Comparison of ENCODE assay signal across 1 cellular context in the genomic region with DNA sequence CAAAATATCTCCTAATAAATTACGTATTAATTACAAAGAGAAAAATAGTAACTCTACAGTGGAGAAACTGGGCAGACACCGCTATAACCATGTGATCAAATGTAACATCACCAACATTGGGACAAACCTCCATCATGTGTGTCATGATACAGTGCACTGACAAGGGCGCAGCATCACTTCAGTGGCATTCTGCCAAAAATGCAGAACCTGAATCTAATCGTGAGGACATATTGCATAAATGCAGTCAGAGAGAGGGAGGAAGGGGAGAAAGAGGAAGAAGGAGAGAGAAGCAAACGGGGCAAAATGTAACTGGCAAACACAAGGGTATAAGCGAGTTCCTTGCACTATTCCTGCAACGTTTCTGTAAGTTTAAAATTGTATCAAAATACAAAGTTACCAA.
TF ChIP-seq lines count a peak whose summit lies in the region.

No MANE protein-coding gene starts in this region.

TF ChIP-seq in GM23338, 12 proteins besides CTCF, POLR2A, EP300 and RAD21 (continued from another document):
- TF ChIP-seq, protein P1, sequence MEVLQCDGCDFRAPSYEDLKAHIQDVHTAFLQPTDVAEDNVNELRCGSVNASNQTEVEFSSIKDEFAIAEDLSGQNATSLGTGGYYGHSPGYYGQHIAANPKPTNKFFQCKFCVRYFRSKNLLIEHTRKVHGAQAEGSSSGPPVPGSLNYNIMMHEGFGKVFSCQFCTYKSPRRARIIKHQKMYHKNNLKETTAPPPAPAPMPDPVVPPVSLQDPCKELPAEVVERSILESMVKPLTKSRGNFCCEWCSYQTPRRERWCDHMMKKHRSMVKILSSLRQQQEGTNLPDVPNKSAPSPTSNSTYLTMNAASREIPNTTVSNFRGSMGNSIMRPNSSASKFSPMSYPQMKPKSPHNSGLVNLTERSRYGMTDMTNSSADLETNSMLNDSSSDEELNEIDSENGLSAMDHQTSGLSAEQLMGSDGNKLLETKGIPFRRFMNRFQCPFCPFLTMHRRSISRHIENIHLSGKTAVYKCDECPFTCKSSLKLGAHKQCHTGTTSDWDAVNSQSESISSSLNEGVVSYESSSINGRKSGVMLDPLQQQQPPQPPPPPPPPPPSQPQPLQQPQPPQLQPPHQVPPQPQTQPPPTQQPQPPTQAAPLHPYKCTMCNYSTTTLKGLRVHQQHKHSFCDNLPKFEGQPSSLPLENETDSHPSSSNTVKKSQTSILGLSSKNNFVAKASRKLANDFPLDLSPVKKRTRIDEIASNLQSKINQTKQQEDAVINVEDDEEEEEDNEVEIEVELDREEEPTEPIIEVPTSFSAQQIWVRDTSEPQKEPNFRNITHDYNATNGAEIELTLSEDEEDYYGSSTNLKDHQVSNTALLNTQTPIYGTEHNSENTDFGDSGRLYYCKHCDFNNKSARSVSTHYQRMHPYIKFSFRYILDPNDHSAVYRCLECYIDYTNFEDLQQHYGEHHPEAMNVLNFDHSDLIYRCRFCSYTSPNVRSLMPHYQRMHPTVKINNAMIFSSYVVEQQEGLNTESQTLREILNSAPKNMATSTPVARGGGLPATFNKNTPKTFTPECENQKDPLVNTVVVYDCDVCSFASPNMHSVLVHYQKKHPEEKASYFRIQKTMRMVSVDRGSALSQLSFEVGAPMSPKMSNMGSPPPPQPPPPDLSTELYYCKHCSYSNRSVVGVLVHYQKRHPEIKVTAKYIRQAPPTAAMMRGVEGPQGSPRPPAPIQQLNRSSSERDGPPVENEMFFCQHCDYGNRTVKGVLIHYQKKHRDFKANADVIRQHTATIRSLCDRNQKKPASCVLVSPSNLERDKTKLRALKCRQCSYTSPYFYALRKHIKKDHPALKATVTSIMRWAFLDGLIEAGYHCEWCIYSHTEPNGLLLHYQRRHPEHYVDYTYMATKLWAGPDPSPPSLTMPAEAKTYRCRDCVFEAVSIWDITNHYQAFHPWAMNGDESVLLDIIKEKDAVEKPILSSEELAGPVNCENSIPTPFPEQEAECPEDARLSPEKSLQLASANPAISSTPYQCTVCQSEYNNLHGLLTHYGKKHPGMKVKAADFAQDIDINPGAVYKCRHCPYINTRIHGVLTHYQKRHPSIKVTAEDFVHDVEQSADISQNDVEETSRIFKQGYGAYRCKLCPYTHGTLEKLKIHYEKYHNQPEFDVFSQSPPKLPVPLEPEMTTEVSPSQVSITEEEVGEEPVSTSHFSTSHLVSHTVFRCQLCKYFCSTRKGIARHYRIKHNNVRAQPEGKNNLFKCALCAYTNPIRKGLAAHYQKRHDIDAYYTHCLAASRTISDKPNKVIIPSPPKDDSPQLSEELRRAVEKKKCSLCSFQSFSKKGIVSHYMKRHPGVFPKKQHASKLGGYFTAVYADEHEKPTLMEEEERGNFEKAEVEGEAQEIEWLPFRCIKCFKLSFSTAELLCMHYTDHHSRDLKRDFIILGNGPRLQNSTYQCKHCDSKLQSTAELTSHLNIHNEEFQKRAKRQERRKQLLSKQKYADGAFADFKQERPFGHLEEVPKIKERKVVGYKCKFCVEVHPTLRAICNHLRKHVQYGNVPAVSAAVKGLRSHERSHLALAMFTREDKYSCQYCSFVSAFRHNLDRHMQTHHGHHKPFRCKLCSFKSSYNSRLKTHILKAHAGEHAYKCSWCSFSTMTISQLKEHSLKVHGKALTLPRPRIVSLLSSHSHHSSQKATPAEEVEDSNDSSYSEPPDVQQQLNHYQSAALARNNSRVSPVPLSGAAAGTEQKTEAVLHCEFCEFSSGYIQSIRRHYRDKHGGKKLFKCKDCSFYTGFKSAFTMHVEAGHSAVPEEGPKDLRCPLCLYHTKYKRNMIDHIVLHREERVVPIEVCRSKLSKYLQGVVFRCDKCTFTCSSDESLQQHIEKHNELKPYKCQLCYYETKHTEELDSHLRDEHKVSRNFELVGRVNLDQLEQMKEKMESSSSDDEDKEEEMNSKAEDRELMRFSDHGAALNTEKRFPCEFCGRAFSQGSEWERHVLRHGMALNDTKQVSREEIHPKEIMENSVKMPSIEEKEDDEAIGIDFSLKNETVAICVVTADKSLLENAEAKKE (CRISPR knock-in tag; IDR thresholded peaks at IDR 0.05) = no peak
- TF ChIP-seq EZH2 (IDR thresholded peaks at IDR 0.05; ENCODE audit: low read depth, unreplicated experiment) (no peak), POLR2AphosphoS5 (IDR thresholded peaks at IDR 0.05; ENCODE audit: low read depth) (no peak), ZNF114 (CRISPR knock-in tag; IDR thresholded peaks at IDR 0.05) (no peak), EZH2phosphoT487 (IDR thresholded peaks at IDR 0.05; ENCODE audit: unreplicated experiment) (no peak), JUNB (IDR thresholded peaks at IDR 0.05; ENCODE audit: unreplicated experiment) (no peak), CREB1 (CRISPR knock-in tag; IDR thresholded peaks at IDR 0.05; ENCODE audit: low read depth) (no peak), NANOG (IDR thresholded peaks at IDR 0.05; ENCODE audit: borderline replicate concordance) (no peak)
- TF ChIP-seq, protein P2, sequence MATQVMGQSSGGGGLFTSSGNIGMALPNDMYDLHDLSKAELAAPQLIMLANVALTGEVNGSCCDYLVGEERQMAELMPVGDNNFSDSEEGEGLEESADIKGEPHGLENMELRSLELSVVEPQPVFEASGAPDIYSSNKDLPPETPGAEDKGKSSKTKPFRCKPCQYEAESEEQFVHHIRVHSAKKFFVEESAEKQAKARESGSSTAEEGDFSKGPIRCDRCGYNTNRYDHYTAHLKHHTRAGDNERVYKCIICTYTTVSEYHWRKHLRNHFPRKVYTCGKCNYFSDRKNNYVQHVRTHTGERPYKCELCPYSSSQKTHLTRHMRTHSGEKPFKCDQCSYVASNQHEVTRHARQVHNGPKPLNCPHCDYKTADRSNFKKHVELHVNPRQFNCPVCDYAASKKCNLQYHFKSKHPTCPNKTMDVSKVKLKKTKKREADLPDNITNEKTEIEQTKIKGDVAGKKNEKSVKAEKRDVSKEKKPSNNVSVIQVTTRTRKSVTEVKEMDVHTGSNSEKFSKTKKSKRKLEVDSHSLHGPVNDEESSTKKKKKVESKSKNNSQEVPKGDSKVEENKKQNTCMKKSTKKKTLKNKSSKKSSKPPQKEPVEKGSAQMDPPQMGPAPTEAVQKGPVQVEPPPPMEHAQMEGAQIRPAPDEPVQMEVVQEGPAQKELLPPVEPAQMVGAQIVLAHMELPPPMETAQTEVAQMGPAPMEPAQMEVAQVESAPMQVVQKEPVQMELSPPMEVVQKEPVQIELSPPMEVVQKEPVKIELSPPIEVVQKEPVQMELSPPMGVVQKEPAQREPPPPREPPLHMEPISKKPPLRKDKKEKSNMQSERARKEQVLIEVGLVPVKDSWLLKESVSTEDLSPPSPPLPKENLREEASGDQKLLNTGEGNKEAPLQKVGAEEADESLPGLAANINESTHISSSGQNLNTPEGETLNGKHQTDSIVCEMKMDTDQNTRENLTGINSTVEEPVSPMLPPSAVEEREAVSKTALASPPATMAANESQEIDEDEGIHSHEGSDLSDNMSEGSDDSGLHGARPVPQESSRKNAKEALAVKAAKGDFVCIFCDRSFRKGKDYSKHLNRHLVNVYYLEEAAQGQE (IDR thresholded peaks at IDR 0.05; ENCODE audit: unreplicated experiment) = no peak
- TF ChIP-seq, protein P3, sequence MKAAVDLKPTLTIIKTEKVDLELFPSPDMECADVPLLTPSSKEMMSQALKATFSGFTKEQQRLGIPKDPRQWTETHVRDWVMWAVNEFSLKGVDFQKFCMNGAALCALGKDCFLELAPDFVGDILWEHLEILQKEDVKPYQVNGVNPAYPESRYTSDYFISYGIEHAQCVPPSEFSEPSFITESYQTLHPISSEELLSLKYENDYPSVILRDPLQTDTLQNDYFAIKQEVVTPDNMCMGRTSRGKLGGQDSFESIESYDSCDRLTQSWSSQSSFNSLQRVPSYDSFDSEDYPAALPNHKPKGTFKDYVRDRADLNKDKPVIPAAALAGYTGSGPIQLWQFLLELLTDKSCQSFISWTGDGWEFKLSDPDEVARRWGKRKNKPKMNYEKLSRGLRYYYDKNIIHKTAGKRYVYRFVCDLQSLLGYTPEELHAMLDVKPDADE (IDR thresholded peaks at IDR 0.05) = no peak
